ENCODE assay signal across 1 cellular context in genomic region chr13:25352230-25352629, GRCh38.
A peak's percentile ranks its signal among the peaks of the same experiment; 100 is the strongest.
TF ChIP-seq lines count a peak whose summit lies in the region.

No MANE protein-coding gene starts in this region.

TF ChIP-seq in SK-N-SH, 30 proteins besides CTCF, POLR2A, EP300 and RAD21:
- TF ChIP-seq ZBTB33 (IDR thresholded peaks at IDR 0.05; ENCODE audit: borderline replicate concordance, low read depth) (no peak), ELF1 (IDR thresholded peaks at IDR 0.05) (no peak), GATA2 (CRISPR knock-in tag; IDR thresholded peaks at IDR 0.05) (peak; percentile 92), FOXJ3 (CRISPR knock-in tag; IDR thresholded peaks at IDR 0.05) (peak; percentile 40; the same call in 1 of the 2 replicates), NFIC (IDR thresholded peaks at IDR 0.05; ENCODE audit: borderline replicate concordance) (no peak), NRF1 (IDR thresholded peaks at IDR 0.05; ENCODE audit: low read depth, low read length) (no peak), CHD2 (IDR thresholded peaks at IDR 0.05; ENCODE audit: low read length, partially characterized antibody) (peak; percentile 47), POLR2AphosphoS5 (IDR thresholded peaks at IDR 0.05; ENCODE audit: low read depth, low read length) (no peak), TEAD4 (IDR thresholded peaks at IDR 0.05; ENCODE audit: borderline replicate concordance, insufficient read depth) (no peak), MAX (IDR thresholded peaks at IDR 0.05; ENCODE audit: low read depth) (no peak), TCF12 (IDR thresholded peaks at IDR 0.05) (peak; percentile 59), YY1 (IDR thresholded peaks at IDR 0.05; ENCODE audit: low read depth) (no peak), JUND (IDR thresholded peaks at IDR 0.05) (no peak), RCOR1 (IDR thresholded peaks at IDR 0.05; ENCODE audit: low read length) (peak; percentile 85), RFX5 (IDR thresholded peaks at IDR 0.05; ENCODE audit: low read length) (no peak), USF1 (IDR thresholded peaks at IDR 0.05; ENCODE audit: borderline replicate concordance, low read depth) (no peak), USF2 (IDR thresholded peaks at IDR 0.05; ENCODE audit: borderline replicate concordance, low read depth, low read length) (no peak), MXI1 (IDR thresholded peaks at IDR 0.05; ENCODE audit: low read depth, low read length) (peak; percentile 34; the same call in 1 of the 2 replicates), PBX3 (IDR thresholded peaks at IDR 0.05) (0 out of 2 replicates have a peak, but pooled peaks have one; percentile 7), REST (IDR thresholded peaks at IDR 0.05; ENCODE audit: low read depth, low read length) (no peak), GABPA (IDR thresholded peaks at IDR 0.05; ENCODE audit: low read depth) (no peak), FOXM1 (IDR thresholded peaks at IDR 0.05; ENCODE audit: low read depth) (no peak), MEF2A (IDR thresholded peaks at IDR 0.05; ENCODE audit: borderline replicate concordance, low read depth) (no peak)
